Comparison of ENCODE assay signal across 25 cellular contexts in genomic region chr1:98035587-98035986, GRCh38.
DNase-seq lines count a peak whose midpoint lies in the region; ATAC-seq and TF ChIP-seq lines count a peak whose summit lies in the region.
"Had no signal": no experiment of that assay in that cellular context is flagged by ENCODE, and none has a peak within 500 bp of the region (broad histone marks: within the 10 kb centered on the region; RNA-seq: fewer than 3 reads in every experiment).

No MANE protein-coding gene starts in this region.

- H3K4me1 ChIP-seq in osteoblast (ENCODE audit: insufficient read depth, low read length), result peaks cover 35% of the 10 kb centered on the region
- H3K4me1 ChIP-seq in BE2C, result peaks cover 25% of the 10 kb centered on the region

- H3K27me3 ChIP-seq in osteoblast (ENCODE audit: insufficient read depth, low read length) (no peaks in the 10 kb centered on the region), BE2C (no peaks in the 10 kb centered on the region)

- H3K9me3 ChIP-seq in osteoblast (ENCODE audit: low read depth, low read length), result no peaks in the 10 kb centered on the region
- H3K9me3 ChIP-seq in BE2C, result no peaks in the 10 kb centered on the region

- H3K4me2 ChIP-seq in osteoblast (ENCODE audit: insufficient read depth, low read length), result peak overlapping the region; percentile 28
- H3K4me2 ChIP-seq: smooth muscle cell had no signal

- peaks cover 74% of the 10 kb centered on the region for H3K79me2 ChIP-seq in osteoblast (ENCODE audit: insufficient read depth, low read length)

- no peak for TF ChIP-seq CTCF in astrocyte of the spinal cord (IDR thresholded peaks at IDR 0.05; ENCODE audit: low read depth, low read length)
- no peak for TF ChIP-seq CTCF in osteoblast (IDR thresholded peaks at IDR 0.05; ENCODE audit: extremely low read depth, low read depth, low read length)
- TF ChIP-seq CTCF in BE2C (IDR thresholded peaks at IDR 0.05; ENCODE audit: low read depth, low read length), result no peak

- no peaks in the 10 kb centered on the region for H4K20me1 ChIP-seq in osteoblast (ENCODE audit: insufficient read depth, low read length)

- no peaks in the 10 kb centered on the region for H3K36me3 ChIP-seq in osteoblast (ENCODE audit: insufficient read depth, low read length)
- no peaks in the 10 kb centered on the region for H3K36me3 ChIP-seq in BE2C

- DNase-seq in M059J (ENCODE audit: low read depth) (peak; percentile 56), NCI-H2107 treated with DMSO at 0.1 percent for 48 hours (lab: John Stamatoyannopoulos, UW; ENCODE audit: unreplicated experiment) (peak; percentile 36), astrocyte of the spinal cord (ENCODE audit: low read depth, low spot score) (peak; percentile 25), osteoblast (ENCODE audit: insufficient read length, low spot score, missing footprints) (no peak), dedifferentiated amniotic fluid mesenchymal stem cell (ENCODE audit: extremely low spot score) (no peak), NCI-H1436 treated with DMSO at 0.1 percent for 48 hours (lab: John Stamatoyannopoulos, UW) (no peak), BE2C (no peak)
- DNase-seq: activated B cell treated with CpG ODN at 0.5 μM for 24 hours; activated CD4-positive, alpha-beta T cell treated with anti-CD3 and anti-CD28 coated beads, Interleukin-2, amount 50 U/mL, for 48 hours; activated gamma-delta T cell; activated T-cell treated with anti-CD3 and anti-CD28 coated beads for 4 hours; caudate nucleus; CD4-positive, alpha-beta memory T cell; GF-D8; HCEC 1CT; kidney; NCI-H187; NCI-H526 treated with DMSO at 0.1 percent for 48 hours; stimulated activated CD4-positive, alpha-beta T cell treated with anti-CD3 and anti-CD28 coated beads, Interleukin-2, amount 100 ng/mL, for 48 hours; stimulated activated naive CD4-positive, alpha-beta T cell had no signal

- no peak overlapping the region for H2AFZ ChIP-seq in osteoblast (ENCODE audit: low read length)

- in situ Hi-C loops in astrocyte of the spinal cord (cut with HindIII; ENCODE audit: low sequenced_read_pairs), result no loop called here

- ATAC-seq in HG02798 (IDR thresholded peaks at IDR 0.05; ENCODE audit: poor library complexity, unreplicated experiment), result no peak
- ATAC-seq: K562, Right ventricle myocardium inferior had no signal

- H3K27ac ChIP-seq in osteoblast (ENCODE audit: low read depth, low read length), result peak overlapping the region; percentile 63

- no peak overlapping the region for H3K4me3 ChIP-seq in astrocyte of the spinal cord (ENCODE audit: low read depth, low read length)
- no peak overlapping the region for H3K4me3 ChIP-seq in osteoblast (ENCODE audit: insufficient read depth, low read length)
- no peak overlapping the region for H3K4me3 ChIP-seq in BE2C (ENCODE audit: low read depth, low read length)
- H3K4me3 ChIP-seq: K562, lung, smooth muscle cell had no signal

Comparison
In these comparisons a context has a peak if more than half of its experiments do, and no peak if none do; other contexts are left out.
1. DNase-seq: peak in M059J (single experiment), NCI-H2107 treated with DMSO at 0.1 percent for 48 hours (single experiment) and astrocyte of the spinal cord (single experiment); none in osteoblast (single experiment), dedifferentiated amniotic fluid mesenchymal stem cell (single experiment), NCI-H1436 treated with DMSO at 0.1 percent for 48 hours (single experiment) and BE2C (single experiment).